Comparison of ENCODE assay signal across 19 cellular contexts in the genomic region with DNA sequence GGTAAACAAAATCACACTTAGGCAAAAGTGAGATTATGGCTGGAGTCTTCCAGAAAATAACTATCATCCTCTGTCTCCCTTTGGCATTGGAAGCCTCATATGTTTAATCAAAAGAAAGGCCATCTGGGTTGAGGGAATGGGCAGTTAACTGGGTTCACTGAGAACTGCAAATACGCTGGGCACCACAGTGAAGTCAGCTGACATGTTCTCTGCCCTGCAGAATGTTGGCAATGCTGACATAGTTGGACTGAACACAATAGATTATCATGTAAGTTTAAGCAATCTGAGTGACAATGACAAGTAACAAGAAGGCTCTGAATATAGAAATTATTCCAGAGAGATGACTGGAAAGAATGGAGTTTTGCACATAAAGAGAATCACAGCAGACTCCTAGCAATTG.
"Had no signal": no experiment of that assay in that cellular context is flagged by ENCODE, and none has a peak within 500 bp of the region (broad histone marks: within the 10 kb centered on the region; RNA-seq: fewer than 3 reads in every experiment).

No MANE protein-coding gene starts in this region.

- H3K36me3 ChIP-seq: upper lobe of right lung had no signal

- H3K27me3 ChIP-seq: testis, upper lobe of right lung had no signal

- H3K4me1 Mint-ChIP-seq: activated CD4-positive, alpha-beta T cell treated with anti-CD3 and anti-CD28 coated beads, Interleukin-2, amount 10 ng/mL, durations not matched to agents 24 days and 14 days; naive thymus-derived CD4-positive, alpha-beta T cell had no signal

- H3K4me3 ChIP-seq: mucosa of descending colon, SK-N-MC, testis, upper lobe of right lung had no signal

- H3K4me3 Mint-ChIP-seq: activated CD4-positive, alpha-beta T cell treated with anti-CD3 and anti-CD28 coated beads, Interleukin-2, amount 10 ng/mL, durations not matched to agents 24 days and 14 days; activated CD8-positive, alpha-beta T cell treated with anti-CD3 and anti-CD28 coated beads, Interleukin-2, amount 10 ng/mL, durations not matched to agents 7 days and 5 days; activated naive CD8-positive, alpha-beta T cell; activated T-cell treated with anti-CD3 and anti-CD28 coated beads, Interleukin-2, amount 50 U/mL, for 72 hours; brain; naive thymus-derived CD4-positive, alpha-beta T cell had no signal

- H3K9me3 ChIP-seq: mucosa of descending colon, testis, upper lobe of right lung had no signal

- H3K9me3 Mint-ChIP-seq: activated CD4-positive, alpha-beta T cell treated with anti-CD3 and anti-CD28 coated beads, Interleukin-2, amount 10 ng/mL, durations not matched to agents 24 days and 14 days; activated T-cell treated with anti-CD3 and anti-CD28 coated beads, Interleukin-2, amount 50 U/mL, for 72 hours; brain; naive thymus-derived CD4-positive, alpha-beta T cell had no signal

- H3K27ac Mint-ChIP-seq: activated CD4-positive, alpha-beta T cell treated with anti-CD3 and anti-CD28 coated beads, Interleukin-2, amount 10 ng/mL, durations not matched to agents 24 days and 14 days; activated CD8-positive, alpha-beta T cell treated with anti-CD3 and anti-CD28 coated beads, Interleukin-2, amount 10 ng/mL, durations not matched to agents 7 days and 5 days; activated naive CD8-positive, alpha-beta T cell; activated T-cell treated with anti-CD3 and anti-CD28 coated beads, Interleukin-2, amount 50 U/mL, for 72 hours; brain; naive thymus-derived CD4-positive, alpha-beta T cell had no signal

- H3K4me1 ChIP-seq: testis, upper lobe of right lung had no signal

- H3K27ac ChIP-seq: SK-N-MC, testis, upper lobe of right lung had no signal

- DNase-seq: activated CD4-positive, alpha-beta T cell treated with anti-CD3 and anti-CD28 coated beads, Interleukin-2, amount 10 ng/mL, durations not matched to agents 24 days and 14 days; activated CD4-positive, CD25-positive, alpha-beta regulatory T cell; activated CD8-positive, alpha-beta memory T cell treated with anti-CD3 and anti-CD28 coated beads, Interleukin-2, amount 50 U/mL, for 4 hours; activated CD8-positive, alpha-beta T cell treated with anti-CD3 and anti-CD28 coated beads, Interleukin-2, amount 10 ng/mL, durations not matched to agents 7 days and 5 days; activated gamma-delta T cell; activated T-cell treated with anti-CD3 and anti-CD28 coated beads, Interleukin-2, amount 50 U/mL, for 72 hours; amniotic stem cell; cerebellar nuclear complex; mucosa of descending colon; naive thymus-derived CD4-positive, alpha-beta T cell; small intestine; stimulated activated CD4-positive, alpha-beta T cell treated with anti-CD3 and anti-CD28 coated beads, Interleukin-4, amount 100 ng/mL, for 4 hours; stimulated activated CD8-positive, alpha-beta memory T cell treated with anti-CD3 and anti-CD28 coated beads, Interleukin-4, amount 100 ng/mL, for 48 hours; stimulated activated naive CD4-positive, alpha-beta T cell treated with Interleukin-2 at 50 U/mL for 16 hours; testis; upper lobe of right lung had no signal

- H3K36me3 Mint-ChIP-seq: activated naive CD8-positive, alpha-beta T cell; brain; naive thymus-derived CD4-positive, alpha-beta T cell had no signal

- ATAC-seq: activated CD8-positive, alpha-beta T cell treated with anti-CD3 and anti-CD28 coated beads, Interleukin-2, amount 10 ng/mL, durations not matched to agents 7 days and 5 days; activated T-cell treated with anti-CD3 and anti-CD28 coated beads, Interleukin-2, amount 50 U/mL, for 72 hours; mucosa of descending colon; naive thymus-derived CD4-positive, alpha-beta T cell had no signal

- H3K27me3 Mint-ChIP-seq: activated CD4-positive, alpha-beta T cell treated with anti-CD3 and anti-CD28 coated beads, Interleukin-2, amount 10 ng/mL, durations not matched to agents 24 days and 14 days had no signal
